1 cellular context compared by ENCODE assay signal in the genomic region with DNA sequence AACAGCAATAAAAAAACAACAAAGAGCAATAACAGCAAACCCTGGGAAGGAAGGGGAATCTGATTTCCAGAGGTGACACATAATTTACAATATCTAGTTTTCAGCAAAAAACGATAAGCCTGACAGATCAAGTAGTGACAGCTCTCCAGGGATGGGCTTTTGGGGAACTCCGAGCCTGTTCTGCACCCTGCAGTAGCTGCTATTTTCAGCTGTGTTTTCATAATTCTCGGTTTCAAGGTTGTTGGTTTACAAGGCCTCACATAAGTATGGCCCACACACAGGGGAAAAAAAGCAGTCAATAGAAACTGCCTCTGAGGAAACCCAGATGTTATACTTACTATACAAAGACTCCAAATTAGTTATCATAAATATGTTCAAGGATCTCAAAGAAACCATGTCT.
TF ChIP-seq lines count a peak whose summit lies in the region.

No MANE protein-coding gene starts in this region.

TF ChIP-seq in GM12878, 131 proteins besides CTCF, POLR2A, EP300 and RAD21 (continued from another document):
- TF ChIP-seq ZNF687 (IDR thresholded peaks at IDR 0.05) (no peak), CREM (IDR thresholded peaks at IDR 0.05; ENCODE audit: low read depth) (peak; percentile 59; the same call in 1 of the 2 replicates), IRF3 (IDR thresholded peaks at IDR 0.05) (no peak), RUNX3 (IDR thresholded peaks at IDR 0.05; ENCODE audit: low read length) (peak; percentile 89), BCLAF1 (IDR thresholded peaks at IDR 0.05) (no peak), TCF3 (IDR thresholded peaks at IDR 0.05; ENCODE audit: borderline replicate concordance, insufficient read depth, low read depth, low read length) (0 out of 2 replicates have a peak, but pooled peaks have one; percentile 64), BHLHE40 (IDR thresholded peaks at IDR 0.05; ENCODE audit: borderline replicate concordance in 1 of 2, low read depth in 2 of 2, low read length in 1 of 2) (no peak), IKZF1 (conservative IDR thresholded peaks at IDR 0.05) (peak; percentile 45), SMARCA5 (IDR thresholded peaks at IDR 0.05) (no peak), HDGF (IDR thresholded peaks at IDR 0.05) (no peak), PAX8 (IDR thresholded peaks at IDR 0.05) (no peak), SRF (IDR thresholded peaks at IDR 0.05; ENCODE audit: low read depth in 2 of 2, low read length in 2 of 2) (no peak), WRNIP1 (IDR thresholded peaks at IDR 0.05; ENCODE audit: borderline replicate concordance, low read depth, low read length) (no peak), KDM1A (IDR thresholded peaks at IDR 0.05; ENCODE audit: borderline replicate concordance) (no peak), ATF2 (IDR thresholded peaks at IDR 0.05; ENCODE audit: low read length) (peak; percentile 76), IKZF2 (IDR thresholded peaks at IDR 0.05) (peak; percentile 68 to 75), NFYA (IDR thresholded peaks at IDR 0.05; ENCODE audit: borderline replicate concordance, low read depth, low read length) (no peak), BCL11A (IDR thresholded peaks at IDR 0.05; ENCODE audit: low read depth, low read length) (peak; percentile 67), MYC (IDR thresholded peaks at IDR 0.05; ENCODE audit: insufficient read depth, insufficient read length, insufficient replicate concordance, low read length, severe bottlenecking) (no peak), ESRRA (IDR thresholded peaks at IDR 0.05; ENCODE audit: low read length) (no peak), POU2F2 (IDR thresholded peaks at IDR 0.05; ENCODE audit: borderline replicate concordance, low read depth, low read length) (0 out of 3 replicates have a peak, but pooled peaks have one; percentile 41), TCF7 (IDR thresholded peaks at IDR 0.05; ENCODE audit: borderline replicate concordance) (peak; percentile 74; the same call in 1 of the 2 replicates), NBN (IDR thresholded peaks at IDR 0.05) (no peak), NFXL1 (IDR thresholded peaks at IDR 0.05; ENCODE audit: borderline replicate concordance) (no peak)
- TF ChIP-seq, protein P1, sequence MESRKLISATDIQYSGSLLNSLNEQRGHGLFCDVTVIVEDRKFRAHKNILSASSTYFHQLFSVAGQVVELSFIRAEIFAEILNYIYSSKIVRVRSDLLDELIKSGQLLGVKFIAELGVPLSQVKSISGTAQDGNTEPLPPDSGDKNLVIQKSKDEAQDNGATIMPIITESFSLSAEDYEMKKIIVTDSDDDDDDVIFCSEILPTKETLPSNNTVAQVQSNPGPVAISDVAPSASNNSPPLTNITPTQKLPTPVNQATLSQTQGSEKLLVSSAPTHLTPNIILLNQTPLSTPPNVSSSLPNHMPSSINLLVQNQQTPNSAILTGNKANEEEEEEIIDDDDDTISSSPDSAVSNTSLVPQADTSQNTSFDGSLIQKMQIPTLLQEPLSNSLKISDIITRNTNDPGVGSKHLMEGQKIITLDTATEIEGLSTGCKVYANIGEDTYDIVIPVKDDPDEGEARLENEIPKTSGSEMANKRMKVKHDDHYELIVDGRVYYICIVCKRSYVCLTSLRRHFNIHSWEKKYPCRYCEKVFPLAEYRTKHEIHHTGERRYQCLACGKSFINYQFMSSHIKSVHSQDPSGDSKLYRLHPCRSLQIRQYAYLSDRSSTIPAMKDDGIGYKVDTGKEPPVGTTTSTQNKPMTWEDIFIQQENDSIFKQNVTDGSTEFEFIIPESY (IDR thresholded peaks at IDR 0.05): no peak
- TF ChIP-seq, protein P2, sequence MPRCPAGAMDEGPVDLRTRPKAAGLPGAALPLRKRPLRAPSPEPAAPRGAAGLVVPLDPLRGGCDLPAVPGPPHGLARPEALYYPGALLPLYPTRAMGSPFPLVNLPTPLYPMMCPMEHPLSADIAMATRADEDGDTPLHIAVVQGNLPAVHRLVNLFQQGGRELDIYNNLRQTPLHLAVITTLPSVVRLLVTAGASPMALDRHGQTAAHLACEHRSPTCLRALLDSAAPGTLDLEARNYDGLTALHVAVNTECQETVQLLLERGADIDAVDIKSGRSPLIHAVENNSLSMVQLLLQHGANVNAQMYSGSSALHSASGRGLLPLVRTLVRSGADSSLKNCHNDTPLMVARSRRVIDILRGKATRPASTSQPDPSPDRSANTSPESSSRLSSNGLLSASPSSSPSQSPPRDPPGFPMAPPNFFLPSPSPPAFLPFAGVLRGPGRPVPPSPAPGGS (IDR thresholded peaks at IDR 0.05; ENCODE audit: borderline replicate concordance, insufficient read depth, low read depth, low read length, poor library complexity, severe bottlenecking): no peak
